In genomic region chr2:5841126-5841525, GRCh38 we compare ENCODE assay signal across 26 cellular contexts.
A peak's percentile ranks its signal among the peaks of the same experiment; 100 is the strongest.
DNase-seq lines count a peak whose midpoint lies in the region; ATAC-seq and TF ChIP-seq lines count a peak whose summit lies in the region.
"Had no signal": no experiment of that assay in that cellular context is flagged by ENCODE, and none has a peak within 500 bp of the region (broad histone marks: within the 10 kb centered on the region; RNA-seq: fewer than 3 reads in every experiment).

No MANE protein-coding gene starts in this region.

- peaks cover 46% of the 10 kb centered on the region for H3K4me1 Mint-ChIP-seq in neural progenitor cell
- no peaks in the 10 kb centered on the region for H3K4me1 Mint-ChIP-seq in effector memory CD8-positive, alpha-beta T cell (ENCODE audit: low read depth in 2 of 2)
- H3K4me1 Mint-ChIP-seq: CD14-positive monocyte; CD4-positive, CD25-positive, alpha-beta regulatory T cell; CD8-positive, alpha-beta memory T cell had no signal

- H3K9ac ChIP-seq in neural cell (ENCODE audit: low read length) = no peak overlapping the region
- no peak overlapping the region for H3K9ac ChIP-seq in neural progenitor cell
- H3K9ac ChIP-seq: BLaER1 had no signal

- DNase-seq in neural progenitor cell (ENCODE audit: low spot score) = no peak
- peak; percentile 73 for DNase-seq in osteoblast (ENCODE audit: insufficient read length, low spot score, missing footprints)
- DNase-seq in posterior cingulate gyrus = no peak
- no peak for DNase-seq in NCI-H2029 (lab: John Stamatoyannopoulos, UW)
- DNase-seq in NCI-H82 (lab: John Stamatoyannopoulos, UW) = no peak
- DNase-seq in effector memory CD8-positive, alpha-beta T cell = no peak
- DNase-seq: 8988T; ACHN; BE2C; C1 segment of cervical spinal cord; CD4-positive, alpha-beta memory T cell; CD4-positive, CD25-positive, alpha-beta regulatory T cell; CD8-positive, alpha-beta memory T cell; COR-L47; DMS 273 treated with DMSO at 0.1 percent for 48 hours; DMS153; DMS53; DMS79; DND-41; EL; GDM1 had no signal

- no peaks in the 10 kb centered on the region for H3K9me2 ChIP-seq in neural cell (ENCODE audit: insufficient read depth, low read length)

- TF ChIP-seq CTCF in neural cell (IDR thresholded peaks at IDR 0.05; ENCODE audit: poor library complexity, severe bottlenecking) (no peak), neural progenitor cell (IDR thresholded peaks at IDR 0.05) (no peak), osteoblast (IDR thresholded peaks at IDR 0.05; ENCODE audit: extremely low read depth, low read depth, low read length) (no peak)

- H3K27me3 ChIP-seq in neural cell (ENCODE audit: insufficient read depth, low read depth, low read length) = no peaks in the 10 kb centered on the region
- no peaks in the 10 kb centered on the region for H3K27me3 ChIP-seq in neural progenitor cell
- no peaks in the 10 kb centered on the region for H3K27me3 ChIP-seq in osteoblast (ENCODE audit: insufficient read depth, low read length)
- H3K27me3 ChIP-seq: BE2C, BLaER1 had no signal

- peaks cover 3% of the 10 kb centered on the region for H3K27me3 Mint-ChIP-seq in neural progenitor cell (ENCODE audit: insufficient read depth, low read depth)
- H3K27me3 Mint-ChIP-seq in effector memory CD8-positive, alpha-beta T cell = no peaks in the 10 kb centered on the region
- H3K27me3 Mint-ChIP-seq: CD4-positive, alpha-beta memory T cell; CD4-positive, CD25-positive, alpha-beta regulatory T cell had no signal

- TF ChIP-seq RAD21 in neural cell (conservative IDR thresholded peaks at IDR 0.05) = no peak

- intact Hi-C loops in posterior cingulate gyrus (cut with DNase I) = no loop called here

- H3K9me3 ChIP-seq in neural cell (ENCODE audit: low read length) = no peaks in the 10 kb centered on the region
- H3K9me3 ChIP-seq in neural progenitor cell (ENCODE audit: low read depth) = no peaks in the 10 kb centered on the region
- no peaks in the 10 kb centered on the region for H3K9me3 ChIP-seq in osteoblast (ENCODE audit: low read depth, low read length)
- H3K9me3 ChIP-seq: BE2C, BLaER1 had no signal

- no peaks in the 10 kb centered on the region for H3K79me2 ChIP-seq in neural cell (replicated peaks; ENCODE audit: insufficient read depth, low read length)
- H3K79me2 ChIP-seq in neural progenitor cell (ENCODE audit: low read depth) = no peaks in the 10 kb centered on the region
- H3K79me2 ChIP-seq in osteoblast (ENCODE audit: insufficient read depth, low read length) = no peaks in the 10 kb centered on the region

- H3K27ac ChIP-seq in neural cell (ENCODE audit: low read length) (peak overlapping the region; percentile 78), neural progenitor cell (no peak overlapping the region), osteoblast (ENCODE audit: low read depth, low read length) (no peak overlapping the region)
- H3K27ac ChIP-seq: BLaER1 had no signal

- H3K4me3 Mint-ChIP-seq in neural progenitor cell = no peak overlapping the region
- H3K4me3 Mint-ChIP-seq in effector memory CD8-positive, alpha-beta T cell = no peak overlapping the region
- H3K4me3 Mint-ChIP-seq: CD14-positive monocyte; CD4-positive, alpha-beta memory T cell; CD4-positive, CD25-positive, alpha-beta regulatory T cell; CD8-positive, alpha-beta memory T cell had no signal

- no peaks in the 10 kb centered on the region for H3K36me3 Mint-ChIP-seq in neural progenitor cell
- no peaks in the 10 kb centered on the region for H3K36me3 Mint-ChIP-seq in effector memory CD8-positive, alpha-beta T cell (ENCODE audit: insufficient read depth)
- H3K36me3 Mint-ChIP-seq: CD14-positive monocyte; CD4-positive, alpha-beta memory T cell; CD4-positive, CD25-positive, alpha-beta regulatory T cell; CD8-positive, alpha-beta memory T cell had no signal

- no peak for ATAC-seq in SK-N-SH treated with all-trans-retinoic acid at 6 μM for 48 hours
- ATAC-seq in effector memory CD8-positive, alpha-beta T cell (replicated peaks) = no peak
- ATAC-seq: GM12878 had no signal

- H3K36me3 ChIP-seq in neural cell (ENCODE audit: insufficient read depth, low read length) (no peaks in the 10 kb centered on the region), neural progenitor cell (no peaks in the 10 kb centered on the region), osteoblast (ENCODE audit: insufficient read depth, low read length) (no peaks in the 10 kb centered on the region)
- H3K36me3 ChIP-seq: BE2C, BLaER1 had no signal

- H3K4me2 ChIP-seq in neural cell (ENCODE audit: low read length) (no peak overlapping the region), neural progenitor cell (no peak overlapping the region), osteoblast (ENCODE audit: insufficient read depth, low read length) (no peak overlapping the region)
- H3K4me2 ChIP-seq: BLaER1 had no signal

- peaks cover 9% of the 10 kb centered on the region for H3K4me1 ChIP-seq in neural progenitor cell
- no peaks in the 10 kb centered on the region for H3K4me1 ChIP-seq in osteoblast (ENCODE audit: insufficient read depth, low read length)
- H3K4me1 ChIP-seq: BE2C, BLaER1 had no signal

- peak overlapping the region; percentile 94 for H3K27ac Mint-ChIP-seq in neural progenitor cell
- H3K27ac Mint-ChIP-seq in effector memory CD8-positive, alpha-beta T cell = no peak overlapping the region
- H3K27ac Mint-ChIP-seq: CD4-positive, alpha-beta memory T cell; CD8-positive, alpha-beta memory T cell had no signal

- TF ChIP-seq EP300 in neural cell (conservative IDR thresholded peaks at IDR 0.05; ENCODE audit: poor library complexity, severe bottlenecking) = no peak

- peaks cover 3% of the 10 kb centered on the region for H3K9me3 Mint-ChIP-seq in neural progenitor cell
- H3K9me3 Mint-ChIP-seq in effector memory CD8-positive, alpha-beta T cell = peaks cover 4 to 17% of the 10 kb centered on the region in 2 donors

- H3F3A ChIP-seq in neural cell (ENCODE audit: insufficient read depth, low read length, poor library complexity, severe bottlenecking) = peaks cover 3% of the 10 kb centered on the region
- H3F3A ChIP-seq in neural progenitor cell (ENCODE audit: low read depth) = no peaks in the 10 kb centered on the region

- H4K20me1 ChIP-seq in neural cell (ENCODE audit: insufficient read depth) (no peaks in the 10 kb centered on the region), neural progenitor cell (ENCODE audit: low read depth) (no peaks in the 10 kb centered on the region), osteoblast (ENCODE audit: insufficient read depth, low read length) (no peaks in the 10 kb centered on the region)
- H4K20me1 ChIP-seq: BLaER1 had no signal

- H3K4me3 ChIP-seq in neural cell (ENCODE audit: low read length) = no peak overlapping the region
- H3K4me3 ChIP-seq in neural progenitor cell = no peak overlapping the region
- no peak overlapping the region for H3K4me3 ChIP-seq in osteoblast (ENCODE audit: insufficient read depth, low read length)
- H3K4me3 ChIP-seq: BLaER1, GM12878 had no signal

- H2AFZ ChIP-seq in neural cell (ENCODE audit: low read depth, low read length) (no peak overlapping the region), neural progenitor cell (replicated peaks) (peak overlapping the region; percentile 34), osteoblast (ENCODE audit: low read length) (no peak overlapping the region)

TF ChIP-seq in SK-N-SH treated with all-trans-retinoic acid at 6 μM for 48 hours, 23 proteins besides CTCF, POLR2A, EP300 and RAD21:
- TF ChIP-seq ZNF70 (CRISPR knock-in tag; IDR thresholded peaks at IDR 0.05) (0 out of 2 replicates have a peak, but pooled peaks have one; percentile 61), PATZ1 (CRISPR knock-in tag; IDR thresholded peaks at IDR 0.05; ENCODE audit: borderline replicate concordance) (no peak), ZC3H10 (CRISPR knock-in tag; IDR thresholded peaks at IDR 0.05) (no peak)

TF ChIP-seq in neural cell, 6 proteins besides CTCF, POLR2A, EP300 and RAD21:
- TF ChIP-seq TAF1 (IDR thresholded peaks at IDR 0.05; ENCODE audit: low read depth) (no peak), MXI1 (conservative IDR thresholded peaks at IDR 0.05; ENCODE audit: poor library complexity, severe bottlenecking) (no peak), SMC3 (conservative IDR thresholded peaks at IDR 0.05; ENCODE audit: poor library complexity) (no peak), REST (IDR thresholded peaks at IDR 0.05; ENCODE audit: borderline replicate concordance) (no peak), EZH2 (IDR thresholded peaks at IDR 0.05; ENCODE audit: borderline replicate concordance, insufficient read depth, low read length, poor library complexity, severe bottlenecking) (no peak), POLR2AphosphoS5 (IDR thresholded peaks at IDR 0.05) (no peak)
